ENCODE assay signal across 21 cellular contexts in the genomic region with DNA sequence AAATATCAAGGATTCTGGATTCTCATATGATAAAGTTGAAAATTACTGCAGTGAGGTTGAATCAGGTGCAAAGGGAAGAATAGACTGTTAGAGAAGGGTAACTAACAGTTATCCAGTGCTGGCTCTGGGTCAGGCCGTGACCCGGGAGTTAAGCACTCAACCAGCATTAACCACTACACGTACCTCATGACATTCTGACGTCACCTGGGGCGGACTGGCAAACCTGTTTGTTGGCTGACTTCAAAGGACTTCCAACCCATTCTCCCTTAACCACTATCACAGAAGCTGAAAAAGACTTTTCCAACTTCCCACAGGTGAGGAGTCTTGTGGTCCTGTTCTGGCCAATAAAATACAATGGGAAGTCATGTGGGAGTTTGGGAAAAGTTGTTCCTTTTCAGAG.
DNase-seq lines count a peak whose midpoint lies in the region; ATAC-seq, FAIRE-seq and TF ChIP-seq lines count a peak whose summit lies in the region.
"Had no signal": no experiment of that assay in that cellular context is flagged by ENCODE, and none has a peak within 500 bp of the region (broad histone marks: within the 10 kb centered on the region; RNA-seq: fewer than 3 reads in every experiment).

No MANE protein-coding gene starts in this region.

- H3F3A ChIP-seq in smooth muscle cell (ENCODE audit: low read depth) = peaks cover 8% of the 10 kb centered on the region

- H3K27ac Mint-ChIP-seq in natural killer cell treated with Interleukin-12 subunit alpha and Interleukin-12 subunit beta and Interleukin-15 and Interleukin-18, amount 100 ng/mL, for 72 hours = no peak overlapping the region
- H3K27ac Mint-ChIP-seq: CD14-positive monocyte; CD4-positive, alpha-beta memory T cell had no signal

- H3K4me3 Mint-ChIP-seq in natural killer cell treated with Interleukin-12 subunit alpha and Interleukin-12 subunit beta and Interleukin-15 and Interleukin-18, amount 100 ng/mL, for 72 hours = no peak overlapping the region
- H3K4me3 Mint-ChIP-seq: CD14-positive monocyte; CD4-positive, alpha-beta memory T cell had no signal

- H3K27me3 Mint-ChIP-seq in natural killer cell treated with Interleukin-12 subunit alpha and Interleukin-12 subunit beta and Interleukin-15 and Interleukin-18, amount 100 ng/mL, for 72 hours = peaks cover 0 to 4% of the 10 kb centered on the region in 2 donors

- no peaks in the 10 kb centered on the region for H3K79me2 ChIP-seq in smooth muscle cell (ENCODE audit: low read depth)

- no peaks in the 10 kb centered on the region for H4K20me1 ChIP-seq in smooth muscle cell (ENCODE audit: low read depth)
- H4K20me1 ChIP-seq: BLaER1 had no signal

- H3K9ac ChIP-seq in smooth muscle cell (ENCODE audit: low read depth) = no peak overlapping the region
- H3K9ac ChIP-seq: BLaER1, GM23248 had no signal

- no peaks in the 10 kb centered on the region for H3K9me3 Mint-ChIP-seq in natural killer cell treated with Interleukin-12 subunit alpha and Interleukin-12 subunit beta and Interleukin-15 and Interleukin-18, amount 100 ng/mL, for 72 hours
- H3K9me3 Mint-ChIP-seq: CD4-positive, alpha-beta memory T cell had no signal

- no peak for TF ChIP-seq EP300 in esophagus muscularis mucosa (IDR thresholded peaks at IDR 0.05)

- FAIRE-seq in bronchial epithelial cell (lab: Jason Lieb, UNC) = peak; percentile 36
- FAIRE-seq: G401.6, GM12892, GM18507 had no signal

- no peak overlapping the region for H3K27ac ChIP-seq in esophagus muscularis mucosa (replicated peaks in 1 of 4)
- H3K27ac ChIP-seq in smooth muscle cell (ENCODE audit: low read depth) = peak overlapping the region; percentile 29
- H3K27ac ChIP-seq: 22Rv1, A549, BLaER1, GM23248 had no signal

- no peak overlapping the region for H2AFZ ChIP-seq in smooth muscle cell (ENCODE audit: low read depth)
- H2AFZ ChIP-seq: GM23248 had no signal

- TF ChIP-seq CTCF in bronchial epithelial cell (IDR thresholded peaks at IDR 0.05; ENCODE audit: insufficient read depth, low read length, severe bottlenecking) (no peak), esophagus muscularis mucosa (IDR thresholded peaks at IDR 0.05) (no peak), smooth muscle cell (IDR thresholded peaks at IDR 0.05; ENCODE audit: borderline replicate concordance, insufficient read depth, poor library complexity, severe bottlenecking) (no peak)

- H3K4me2 ChIP-seq in smooth muscle cell = no peak overlapping the region
- H3K4me2 ChIP-seq: A549, BLaER1 had no signal

- no peaks in the 10 kb centered on the region for H3K27me3 ChIP-seq in bronchial epithelial cell (ENCODE audit: control insufficient read depth, insufficient read depth, low read length)
- no peaks in the 10 kb centered on the region for H3K27me3 ChIP-seq in esophagus muscularis mucosa
- no peaks in the 10 kb centered on the region for H3K27me3 ChIP-seq in smooth muscle cell (ENCODE audit: low read depth)
- H3K27me3 ChIP-seq: BLaER1 had no signal

- TF ChIP-seq POLR2A in esophagus muscularis mucosa (IDR thresholded peaks at IDR 0.05; ENCODE audit: low read depth) = no peak

- no peaks in the 10 kb centered on the region for H3K36me3 ChIP-seq in bronchial epithelial cell (ENCODE audit: control insufficient read depth, insufficient read depth, low read length)
- no peaks in the 10 kb centered on the region for H3K36me3 ChIP-seq in esophagus muscularis mucosa
- H3K36me3 ChIP-seq in smooth muscle cell (ENCODE audit: low read depth) = no peaks in the 10 kb centered on the region
- H3K36me3 ChIP-seq: BLaER1, HAP-1 had no signal

- intact Hi-C loops in esophagus muscularis mucosa (cut with DNase I) = no loop called here

- no peaks in the 10 kb centered on the region for H3K4me1 Mint-ChIP-seq in natural killer cell treated with Interleukin-12 subunit alpha and Interleukin-12 subunit beta and Interleukin-15 and Interleukin-18, amount 100 ng/mL, for 72 hours (ENCODE audit: low read depth in 2 of 2)
- H3K4me1 Mint-ChIP-seq: CD4-positive, alpha-beta memory T cell had no signal

- H3K4me1 ChIP-seq in esophagus muscularis mucosa (peaks cover 0 to 13% (median 7%) of the 10 kb centered on the region in 4 donors), smooth muscle cell (ENCODE audit: low read depth) (no peaks in the 10 kb centered on the region)
- H3K4me1 ChIP-seq: A549, BLaER1, HAP-1 had no signal

- H3K36me3 Mint-ChIP-seq in natural killer cell treated with Interleukin-12 subunit alpha and Interleukin-12 subunit beta and Interleukin-15 and Interleukin-18, amount 100 ng/mL, for 72 hours = no peaks in the 10 kb centered on the region
- H3K36me3 Mint-ChIP-seq: CD14-positive monocyte; CD4-positive, alpha-beta memory T cell had no signal

- WGBS in esophagus muscularis mucosa = 95% methylated on average over 5 of the region's 5 CpGs
- 77% methylated on average over 5 of the region's 5 CpGs for WGBS in smooth muscle cell (ENCODE audit: low lambda C conversion rate)

- no peak for ATAC-seq in natural killer cell treated with Interleukin-12 subunit alpha and Interleukin-12 subunit beta and Interleukin-15 and Interleukin-18, amount 100 ng/mL, for 72 hours
- ATAC-seq in GM21526 (IDR thresholded peaks at IDR 0.05; ENCODE audit: low FRiP score, unreplicated experiment) = no peak
- no peak for ATAC-seq in GM19351 (IDR thresholded peaks at IDR 0.05; ENCODE audit: unreplicated experiment)
- ATAC-seq: A549 had no signal

- H3K4me3 ChIP-seq in bronchial epithelial cell (ENCODE audit: low read depth, low read length) (no peak overlapping the region), esophagus muscularis mucosa (no peak overlapping the region), smooth muscle cell (no peak overlapping the region)
- H3K4me3 ChIP-seq: A549, BLaER1, GM23248, HAP-1 had no signal

- H3K9me3 ChIP-seq in esophagus muscularis mucosa (no peaks in the 10 kb centered on the region), smooth muscle cell (replicated peaks; ENCODE audit: low read depth) (no peaks in the 10 kb centered on the region)
- H3K9me3 ChIP-seq: A549, BLaER1, HAP-1 had no signal

- DNase-seq in DMS53 (lab: John Stamatoyannopoulos, UW) (peak; percentile 61), DMS53 treated with DMSO at 0.1 percent for 48 hours (lab: John Stamatoyannopoulos, UW; ENCODE audit: unreplicated experiment) (no peak), bronchial epithelial cell (ENCODE audit: low read depth) (no peak), esophagus muscularis mucosa (ENCODE audit: extremely low spot score) (peak; percentile 39), smooth muscle cell (lab: John Stamatoyannopoulos, UW; ENCODE audit: unreplicated experiment) (no peak)
- DNase-seq in natural killer cell treated with Interleukin-12 subunit alpha and Interleukin-12 subunit beta and Interleukin-15 and Interleukin-18, amount 100 ng/mL, for 72 hours (ENCODE audit: low spot score) = no peak
- DNase-seq: CD4-positive, alpha-beta memory T cell; DMS153; DND-41; EL; GM23248 had no signal

Comparison
In these comparisons a context has a peak if more than half of its experiments do, and no peak if none do; other contexts are left out.
1. DNase-seq: peak in DMS53 (single experiment) and esophagus muscularis mucosa (single experiment); none in DMS53 treated with DMSO at 0.1 percent for 48 hours (single experiment), bronchial epithelial cell (single experiment), smooth muscle cell (single experiment) and natural killer cell treated with Interleukin-12 subunit alpha and Interleukin-12 subunit beta and Interleukin-15 and Interleukin-18, amount 100 ng/mL, for 72 hours (single experiment).